In the genomic region with DNA sequence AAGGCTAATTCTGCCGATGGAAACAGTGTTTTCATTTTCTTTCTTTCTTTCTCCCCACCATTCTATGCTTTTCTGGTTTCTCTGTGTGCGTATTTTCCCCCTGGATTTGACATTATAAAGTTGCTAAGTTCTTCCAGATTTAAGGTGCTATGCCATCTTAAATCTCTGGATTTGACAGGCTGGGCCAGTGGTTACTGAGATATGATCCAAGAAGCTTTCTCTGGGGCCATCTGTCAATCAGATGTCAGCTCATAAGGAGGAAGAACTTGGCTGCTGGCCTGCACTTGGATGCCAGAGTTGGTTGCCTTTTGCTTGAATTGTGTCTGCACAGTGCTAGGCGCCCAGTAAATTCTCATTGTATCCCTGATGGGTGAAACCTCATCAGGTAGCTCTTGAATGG, we compare ENCODE assay signal across 24 cellular contexts. TPM values are rescaled to one million over a fixed set of nuclear protein-coding genes. Genes with fewer than 3 reads are reported as not detected.
A peak's percentile ranks its signal among the peaks of the same experiment; 100 is the strongest.
DNase-seq lines count a peak whose midpoint lies in the region; ATAC-seq, FAIRE-seq and TF ChIP-seq lines count a peak whose summit lies in the region.
"Had no signal": no experiment of that assay in that cellular context is flagged by ENCODE, and none has a peak within 500 bp of the region (broad histone marks: within the 10 kb centered on the region; RNA-seq: fewer than 3 reads in every experiment).

No MANE protein-coding gene starts in this region.

- no peaks in the 10 kb centered on the region for H4K20me1 ChIP-seq in Loucy (ENCODE audit: insufficient read depth, low read length, poor library complexity, severe bottlenecking)
- no peaks in the 10 kb centered on the region for H4K20me1 ChIP-seq in K562 (replicated peaks; ENCODE audit: control insufficient read depth, insufficient read depth, low read length)

- H3K4me1 Mint-ChIP-seq in progenitor cell of endocrine pancreas (ENCODE audit: low read depth), result peaks cover 4% of the 10 kb centered on the region
- H3K4me1 Mint-ChIP-seq: CD4-positive, CD25-positive, alpha-beta regulatory T cell; CD8-positive, alpha-beta memory T cell had no signal

- intact Hi-C loops in K562 (cut with micrococcal nuclease) (no loop called here), sigmoid colon (cut with DNase I) (no loop called here)

- ATAC-seq in K562, result no peak
- ATAC-seq in foreskin keratinocyte, result no peak
- ATAC-seq: GM23338 had no signal

- TF ChIP-seq EP300 in K562 (IDR thresholded peaks at IDR 0.05; ENCODE audit: low read length) (no peak), sigmoid colon (IDR thresholded peaks at IDR 0.05) (no peak)

- H3K27ac Mint-ChIP-seq in progenitor cell of endocrine pancreas, result no peak overlapping the region
- H3K27ac Mint-ChIP-seq: CD4-positive, CD25-positive, alpha-beta regulatory T cell; CD8-positive, alpha-beta memory T cell; GM23338 had no signal

- H3F3A ChIP-seq in Loucy (ENCODE audit: low read depth), result no peaks in the 10 kb centered on the region

- H3K4me1 ChIP-seq in Loucy (ENCODE audit: insufficient read depth, low read length, poor library complexity, severe bottlenecking) (no peaks in the 10 kb centered on the region), K562 (replicated peaks in 1 of 2; ENCODE audit: control insufficient read depth in 2 of 2, insufficient read depth in 2 of 2, low read length in 2 of 2) (peaks cover 0 to 2% of the 10 kb centered on the region in 2 experiments; a peak in 1 of 5 replicates), sigmoid colon (no peaks in the 10 kb centered on the region), foreskin keratinocyte (peaks cover 8% of the 10 kb centered on the region)
- H3K4me1 ChIP-seq: BE2C had no signal

- no peak for FAIRE-seq in K562 (lab: Jason Lieb, UNC)
- FAIRE-seq: A204.1, GM12892, GM18507, H54, HTR-8/SVneo had no signal

- TF ChIP-seq CTCF in Loucy (conservative IDR thresholded peaks at IDR 0.05; ENCODE audit: low read length), result no peak
- TF ChIP-seq CTCF in K562 (IDR thresholded peaks at IDR 0.05 in 2 of 3, conservative IDR thresholded peaks at IDR 0.05 in 1 of 3; ENCODE audit: insufficient read depth in 2 of 3, low read depth in 1 of 3, low read length in 3 of 3), result no peak
- no peak for TF ChIP-seq CTCF in sigmoid colon (IDR thresholded peaks at IDR 0.05)
- no peak for TF ChIP-seq CTCF in foreskin keratinocyte (conservative IDR thresholded peaks at IDR 0.05)
- TF ChIP-seq CTCF in progenitor cell of endocrine pancreas (IDR thresholded peaks at IDR 0.05; ENCODE audit: unreplicated experiment), result no peak

- no peaks in the 10 kb centered on the region for H3K36me3 Mint-ChIP-seq in progenitor cell of endocrine pancreas (ENCODE audit: insufficient read depth)
- H3K36me3 Mint-ChIP-seq: CD4-positive, CD25-positive, alpha-beta regulatory T cell; CD8-positive, alpha-beta memory T cell had no signal

- H3K4me3 Mint-ChIP-seq in progenitor cell of endocrine pancreas (ENCODE audit: low read depth), result no peak overlapping the region
- H3K4me3 Mint-ChIP-seq: CD4-positive, CD25-positive, alpha-beta regulatory T cell; CD8-positive, alpha-beta memory T cell; GM23338 had no signal

- no peak overlapping the region for H3K4me2 ChIP-seq in Loucy (ENCODE audit: low read depth, low read length, poor library complexity, severe bottlenecking)
- no peak overlapping the region for H3K4me2 ChIP-seq in K562 (ENCODE audit: insufficient read depth, low read length)
- H3K4me2 ChIP-seq: GM23338 had no signal

- H3K27me3 Mint-ChIP-seq in progenitor cell of endocrine pancreas, result peaks cover 31% of the 10 kb centered on the region

- POLR2A ChIA-PET in K562 (lab: Yijun Ruan, JAX), result no interaction called here

- H3K9me3 Mint-ChIP-seq in progenitor cell of endocrine pancreas (ENCODE audit: low read depth), result no peaks in the 10 kb centered on the region
- H3K9me3 Mint-ChIP-seq: CD8-positive, alpha-beta memory T cell; GM23338 had no signal

- no peak overlapping the region for H3K9ac ChIP-seq in Loucy (ENCODE audit: low read depth, low read length, poor library complexity, severe bottlenecking)
- no peak overlapping the region for H3K9ac ChIP-seq in K562 (ENCODE audit: insufficient read depth in 1 of 2, low read depth in 2 of 2, low read length in 2 of 2)

- BruUV-seq in K562 (replicated peaks; lab: Mats Ljungman, UMichigan), result no TSS peak

- no peaks in the 10 kb centered on the region for H3K9me2 ChIP-seq in Loucy (replicated peaks; ENCODE audit: low read depth, low read length)

- H3K79me2 ChIP-seq in Loucy (ENCODE audit: insufficient read depth, low read length) (no peaks in the 10 kb centered on the region), K562 (ENCODE audit: control insufficient read depth, insufficient read depth, low read length) (no peaks in the 10 kb centered on the region)

- H3K36me3 ChIP-seq in Loucy (ENCODE audit: insufficient read depth, low read length) (no peaks in the 10 kb centered on the region), K562 (ENCODE audit: control insufficient read depth, insufficient read depth, low read length) (no peaks in the 10 kb centered on the region), sigmoid colon (no peaks in the 10 kb centered on the region)
- H3K36me3 ChIP-seq: BE2C had no signal

- WGBS in K562 (ENCODE audit: insufficient coverage, low coverage, missing lambda C conversion rate), result 3% methylated on average over 3 of the region's 3 CpGs
- 85 to 93% methylated on average over 3 of the region's 3 CpGs for WGBS in sigmoid colon, 2 donors

- H3K4me3 ChIP-seq in Loucy (ENCODE audit: low read length, poor library complexity, severe bottlenecking) (no peak overlapping the region), K562 (no peak overlapping the region), sigmoid colon (no peak overlapping the region)
- H3K4me3 ChIP-seq: GM23338 had no signal

- TF ChIP-seq POLR2A in K562 (conservative IDR thresholded peaks at IDR 0.05), result no peak
- TF ChIP-seq POLR2A in sigmoid colon (IDR thresholded peaks at IDR 0.05), result no peak

- CTCF ChIA-PET in K562 (lab: Yijun Ruan, JAX; ENCODE audit: low intra/inter-chr PET ratio), result no interaction called here

- no peaks in the 10 kb centered on the region for H3K9me1 ChIP-seq in K562 (ENCODE audit: control insufficient read depth, insufficient read depth, low read length)

- H3K27me3 ChIP-seq in Loucy (ENCODE audit: insufficient read depth, low read length, poor library complexity, severe bottlenecking), result peaks cover 6% of the 10 kb centered on the region
- peaks cover 7 to 19% of the 10 kb centered on the region in 2 experiments; a peak in 4 of 5 replicates for H3K27me3 ChIP-seq in K562 (ENCODE audit: control insufficient read depth in 2 of 2, insufficient read depth in 2 of 2, low read length in 2 of 2)
- H3K27me3 ChIP-seq in sigmoid colon, result peaks cover 0 to 3% (median under 1%) of the 10 kb centered on the region in 3 donors
- peaks cover 8% of the 10 kb centered on the region for H3K27me3 ChIP-seq in foreskin keratinocyte

- DNase-seq in NCI-H2171 (lab: John Stamatoyannopoulos, UW) (peak; percentile 47), K562 (ENCODE audit: extremely low read depth in 1 of 4, low spot score in 3 of 4) (no peak), sigmoid colon (peak; percentile 14), foreskin keratinocyte (no peak), progenitor cell of endocrine pancreas (ENCODE audit: low spot score, unreplicated experiment) (no peak), cerebellar nuclear complex (lab: John Stamatoyannopoulos, UW) (no peak)
- DNase-seq: ACHN; BE2C; C1 segment of cervical spinal cord; CD4-positive, CD25-positive, alpha-beta regulatory T cell; CD8-positive, alpha-beta memory T cell; COR-L47; DMS153; DMS79; GDM1; HCEC 1CT; IMR-90 had no signal

- TF ChIP-seq RAD21 in K562 (CRISPR knock-in tag; conservative IDR thresholded peaks at IDR 0.05 in 1 of 2, IDR thresholded peaks at IDR 0.05 in 1 of 2), result no peak

- in situ Hi-C loops in K562 (cut with MboI), result no loop called here

- no peak overlapping the region for H3K27ac ChIP-seq in K562 (ENCODE audit: extremely low read depth, low read depth, low read length)
- H3K27ac ChIP-seq in sigmoid colon, result no peak overlapping the region
- no peak overlapping the region for H3K27ac ChIP-seq in foreskin keratinocyte

- no peaks in the 10 kb centered on the region for H3K9me3 ChIP-seq in Loucy (ENCODE audit: insufficient read depth, low read depth, low read length)
- no peaks in the 10 kb centered on the region for H3K9me3 ChIP-seq in K562 (replicated peaks; ENCODE audit: control insufficient read depth, insufficient read depth, low read depth, low read length)
- no peaks in the 10 kb centered on the region for H3K9me3 ChIP-seq in sigmoid colon
- H3K9me3 ChIP-seq: BE2C had no signal

- H2AFZ ChIP-seq in Loucy (ENCODE audit: low read length), result peak overlapping the region; percentile 45; the same call in 1 of the 2 replicates
- no peak overlapping the region for H2AFZ ChIP-seq in K562 (ENCODE audit: low read depth, low read length)
- H2AFZ ChIP-seq: GM23338 had no signal

RNA-seq across cellular contexts. Expression of a gene that starts 39.7 kb away (rescaled TPM):
- 0.21 TPM in 1 of 2 replicates, not detected in the other for total RNA-seq in K562 (2011; cell fraction: chromatin; rRNA removed; ENCODE audit: low replicate concordance)
- total RNA-seq in K562 (2011; cell fraction: nucleolus; rRNA removed), result 1.0 and 1.8 TPM in 2 replicates
- total RNA-seq in K562 (2011; cell fraction: nucleoplasm; rRNA removed), result 1.7 and 1.9 TPM in 2 replicates
- total RNA-seq in K562 (2014; rRNA removed) (0.86 and 1.8 TPM in 2 replicates), K562 (2014; rRNA removed; fragmentation: Illumina TruSeq; extraction: Trizol) (0.06 and 0.07 TPM in 2 replicates), K562 (2015; rRNA removed; fragmentation: Illumina TruSeq; extraction: Trizol) (0.22 and 0.57 TPM in 2 replicates), K562 (2021) (0.16 and 0.58 TPM in 2 replicates), sigmoid colon (10 to 100 TPM in 1 of 4 donors, 1 to 10 TPM in 3; 6.4 to 18.8 (median 8.8) TPM), foreskin keratinocyte (0.11 and 0.37 TPM in 2 replicates), progenitor cell of endocrine pancreas (16.1 and 16.6 TPM in 2 replicates)
- polyA plus RNA-seq in K562 (2011; rRNA removed) (0.10 and 0.38 TPM in 2 replicates), K562 (2014; fragmentation: Illumina TruSeq; extraction: Trizol) (0.12 and 0.14 TPM in 2 replicates), K562 (2014; fragmentation: Nextera tagmentation; extraction: Ambion mirVana) (under 1 TPM; 0.01 to 0.08 TPM), K562 (2014; rRNA removed) (0.04 and 0.11 TPM in 2 replicates), sigmoid colon (10 to 100 TPM in 2 of 3 donors, 1 to 10 TPM in 1; 8.6 to 28.2 (median 10.9) TPM), foreskin keratinocyte (0.11 and 0.18 TPM in 2 replicates)
- 0.22 and 0.33 TPM in 2 replicates for polyA plus RNA-seq in K562 (2011; cell fraction: cytosol; rRNA removed)
- polyA plus RNA-seq in K562 (2011; cell fraction: nucleus; rRNA removed), result 1.1 and 1.7 TPM in 2 replicates
- 0.64 and 2.1 TPM in 2 replicates for polyA plus RNA-seq in K562 (2012)
- 0.07 and 0.84 TPM in 2 replicates for polyA minus RNA-seq in K562 (2011; rRNA and poly(A)+ RNA removed)
- polyA minus RNA-seq in K562 (2011; cell fraction: cytosol; rRNA and poly(A)+ RNA removed), result 0.82 TPM in 1 of 2 replicates, not detected in the other
- 1.4 TPM in 1 of 2 replicates, not detected in the other for polyA minus RNA-seq in K562 (2011; cell fraction: nucleus; rRNA and poly(A)+ RNA removed)
- total RNA-seq: CD4-positive, CD25-positive, alpha-beta regulatory T cell; CD8-positive, alpha-beta memory T cell had no signal
- polyA plus RNA-seq: CD4-positive, CD25-positive, alpha-beta regulatory T cell had no signal

RNA-seq across cellular contexts. Expression of a gene that starts 59.9 kb away (rescaled TPM):
- 8.1 and 13.3 TPM in 2 replicates for total RNA-seq in K562 (2011; cell fraction: chromatin; rRNA removed; ENCODE audit: low replicate concordance)
- total RNA-seq in K562 (2011; cell fraction: nucleolus; rRNA removed), result 8.9 and 10.0 TPM in 2 replicates
- total RNA-seq in K562 (2011; cell fraction: nucleoplasm; rRNA removed), result 12.8 and 19.0 TPM in 2 replicates
- total RNA-seq in K562 (2014; rRNA removed) (35.1 and 43.5 TPM in 2 replicates), K562 (2014; rRNA removed; fragmentation: Illumina TruSeq; extraction: Trizol) (17.2 and 18.4 TPM in 2 replicates), K562 (2015; rRNA removed; fragmentation: Illumina TruSeq; extraction: Trizol) (16.7 and 18.0 TPM in 2 replicates), K562 (2021) (12.9 and 16.4 TPM in 2 replicates), sigmoid colon (10 to 100 TPM in 3 of 4 donors, 1 to 10 TPM in 1; 9.1 to 24.4 (median 18.9) TPM), foreskin keratinocyte (13.9 and 14.2 TPM in 2 replicates), progenitor cell of endocrine pancreas (11.1 and 11.5 TPM in 2 replicates)
- polyA plus RNA-seq in K562 (2011; rRNA removed) (14.4 and 18.3 TPM in 2 replicates), K562 (2014; fragmentation: Illumina TruSeq; extraction: Trizol) (10.7 and 13.2 TPM in 2 replicates), K562 (2014; fragmentation: Nextera tagmentation; extraction: Ambion mirVana) (1 to 10 TPM; 2.9 to 4.2 TPM), K562 (2014; rRNA removed) (18.5 and 24.8 TPM in 2 replicates), sigmoid colon (10 to 100 TPM in 1 of 3 donors, 1 to 10 TPM in 2; 8.4 to 10.2 (median 9.5) TPM), foreskin keratinocyte (12.9 and 13.2 TPM in 2 replicates)
- 9.9 and 11.6 TPM in 2 replicates for polyA plus RNA-seq in K562 (2011; cell fraction: cytosol; rRNA removed)
- polyA plus RNA-seq in K562 (2011; cell fraction: nucleus; rRNA removed), result 5.7 and 7.0 TPM in 2 replicates
- 9.6 and 12.2 TPM in 2 replicates for polyA plus RNA-seq in K562 (2012)
- polyA minus RNA-seq in K562 (2011; rRNA and poly(A)+ RNA removed), result 9.8 and 12.9 TPM in 2 replicates
- 6.1 and 6.4 TPM in 2 replicates for polyA minus RNA-seq in K562 (2011; cell fraction: cytosol; rRNA and poly(A)+ RNA removed)
- 6.5 and 10.7 TPM in 2 replicates for polyA minus RNA-seq in K562 (2011; cell fraction: nucleus; rRNA and poly(A)+ RNA removed)

Comparison
In these comparisons a context has a peak if more than half of its experiments do, and no peak if none do; other contexts are left out.
1. DNase-seq: peak in NCI-H2171 (single experiment) and sigmoid colon (single experiment); none in K562 (0 of 4), foreskin keratinocyte (0 of 2), progenitor cell of endocrine pancreas (single experiment) and cerebellar nuclear complex (0 of 2).